In genomic region chr17:82586576-82587233, GRCh38 we compare ENCODE assay signal across 18 cellular contexts.
DNase-seq lines count a peak whose midpoint lies in the region; ATAC-seq and TF ChIP-seq lines count a peak whose summit lies in the region.
"Had no signal": no experiment of that assay in that cellular context is flagged by ENCODE, and none has a peak within 500 bp of the region (broad histone marks: within the 10 kb centered on the region; RNA-seq: fewer than 3 reads in every experiment).

No MANE protein-coding gene starts in this region.

- H4K20me1 ChIP-seq in PC-9 (ENCODE audit: insufficient read depth) = no peaks in the 10 kb centered on the region

- H3K9me3 Mint-ChIP-seq in activated naive CD4-positive, alpha-beta T cell treated with anti-CD3 and anti-CD28 coated beads, Interleukin-2, amount 50 U/mL, for 72 hours = no peaks in the 10 kb centered on the region
- H3K9me3 Mint-ChIP-seq in T-cell (no peaks in the 10 kb centered on the region), mesothelial cell of epicardium (no peaks in the 10 kb centered on the region)

- peaks cover 4% of the 10 kb centered on the region; the same call in 1 of the 2 replicates for H3F3A ChIP-seq in PC-9 (ENCODE audit: insufficient read depth, low read depth)

- ATAC-seq in activated naive CD4-positive, alpha-beta T cell treated with anti-CD3 and anti-CD28 coated beads, Interleukin-2, amount 50 U/mL, for 72 hours = no peak
- ATAC-seq in T-cell (replicated peaks in 1 of 4) = no peak
- ATAC-seq: foreskin keratinocyte, sciatic nerve had no signal

- peaks cover 5 to 8% of the 10 kb centered on the region in 2 donors for H3K36me3 Mint-ChIP-seq in activated naive CD4-positive, alpha-beta T cell treated with anti-CD3 and anti-CD28 coated beads, Interleukin-2, amount 50 U/mL, for 72 hours
- H3K36me3 Mint-ChIP-seq in T-cell = peaks cover 18% of the 10 kb centered on the region
- peaks cover 27% of the 10 kb centered on the region for H3K36me3 Mint-ChIP-seq in mesothelial cell of epicardium

- no peak for DNase-seq in activated naive CD4-positive, alpha-beta T cell treated with anti-CD3 and anti-CD28 coated beads, Interleukin-2, amount 50 U/mL, for 72 hours (ENCODE audit: low spot score in 2 of 2)
- no peak for DNase-seq in activated naive CD4-positive, alpha-beta T cell (lab: John Stamatoyannopoulos, UW)
- DNase-seq in T-cell = no peak
- DNase-seq in mesothelial cell of epicardium (ENCODE audit: low spot score in 2 of 2, unreplicated experiment in 2 of 2) = no peak
- no peak for DNase-seq in NCI-H146 (lab: John Stamatoyannopoulos, UW)
- no peak for DNase-seq in KBM-7
- DNase-seq in PC-9 = no peak
- DNase-seq: foreskin keratinocyte, midbrain, NCI-H2081 treated with DMSO at 0.1 percent for 48 hours, NCI-H510A treated with DMSO at 0.1 percent for 48 hours, testis had no signal

- in situ Hi-C loops in KBM-7 (cut with MboI; ENCODE audit: low pct_unique_long_range_greater_than_20kb, low sequenced_read_pairs) = loop anchor here (25.0 kb wide), 1 partner anchor 99 kb away; no protein-coding TSS in a partner anchor

- peaks cover 10 to 20% (median 12%) of the 10 kb centered on the region in 3 donors for H3K4me1 Mint-ChIP-seq in T-cell
- H3K4me1 Mint-ChIP-seq in mesothelial cell of epicardium = no peaks in the 10 kb centered on the region

- H3K36me3 ChIP-seq in PC-9 (ENCODE audit: low read depth) = no peaks in the 10 kb centered on the region
- H3K36me3 ChIP-seq: ovary had no signal

- no peak overlapping the region for H3K4me3 Mint-ChIP-seq in T-cell
- H3K4me3 Mint-ChIP-seq in mesothelial cell of epicardium = no peak overlapping the region

- POLR2A ChIA-PET in T-cell (lab: Charles Lee) = no interaction called here
- POLR2A ChIA-PET in PC-9 (lab: Charles Lee; ENCODE audit: unreplicated experiment) = no interaction called here

- no TSS peak for BruUV-seq in PC-9 (replicated peaks; lab: Mats Ljungman, UMichigan)

- no peak overlapping the region for H2AFZ ChIP-seq in PC-9

- H3K27ac Mint-ChIP-seq in activated naive CD4-positive, alpha-beta T cell treated with anti-CD3 and anti-CD28 coated beads, Interleukin-2, amount 50 U/mL, for 72 hours = peak overlapping the region; percentile 46 to 77
- H3K27ac Mint-ChIP-seq in T-cell = peak overlapping the region; percentile 8 to 68
- peak overlapping the region; percentile 32 for H3K27ac Mint-ChIP-seq in mesothelial cell of epicardium

- no peaks in the 10 kb centered on the region for H3K79me2 ChIP-seq in PC-9 (ENCODE audit: low read depth)

- no peaks in the 10 kb centered on the region for H3K9me3 ChIP-seq in PC-9 (ENCODE audit: insufficient read depth, low read depth)
- H3K9me3 ChIP-seq: ascending aorta, ovary, SJSA1, testis had no signal

- H3K4me3 ChIP-seq in PC-9 = no peak overlapping the region
- H3K4me3 ChIP-seq: ascending aorta, ovary, SJSA1, testis had no signal

- no peaks in the 10 kb centered on the region for H3K4me1 ChIP-seq in PC-9 (replicated peaks; ENCODE audit: insufficient read depth)
- H3K4me1 ChIP-seq: foreskin keratinocyte, SJSA1 had no signal

- no peak overlapping the region for H3K4me2 ChIP-seq in PC-9

- H3K27ac ChIP-seq in temporal lobe (ENCODE audit: low read depth, low read length) = peak overlapping the region; percentile 52
- no peak overlapping the region for H3K27ac ChIP-seq in PC-9
- H3K27ac ChIP-seq: foreskin keratinocyte, HL-60, ovary, SJSA1 had no signal

- no peaks in the 10 kb centered on the region for H3K27me3 ChIP-seq in PC-9 (ENCODE audit: insufficient read depth, low read depth)
- H3K27me3 ChIP-seq: ascending aorta, foreskin keratinocyte, ovary, SJSA1, testis had no signal

- H3K9me2 ChIP-seq in PC-9 (ENCODE audit: insufficient read depth) = no peaks in the 10 kb centered on the region

- H3K27me3 Mint-ChIP-seq in T-cell (no peaks in the 10 kb centered on the region), mesothelial cell of epicardium (ENCODE audit: low read depth) (no peaks in the 10 kb centered on the region)

- intact Hi-C loops in PC-9 (cut with micrococcal nuclease; ENCODE audit: unreplicated experiment) = no loop called here

- no peak for TF ChIP-seq CTCF in mesothelial cell of epicardium (IDR thresholded peaks at IDR 0.05; ENCODE audit: unreplicated experiment)
- TF ChIP-seq CTCF in PC-9 (conservative IDR thresholded peaks at IDR 0.05) = no peak

- CTCF ChIA-PET in T-cell (lab: Charles Lee) = no interaction called here
- CTCF ChIA-PET in PC-9 (lab: Charles Lee) = no interaction called here
